In the genomic region with DNA sequence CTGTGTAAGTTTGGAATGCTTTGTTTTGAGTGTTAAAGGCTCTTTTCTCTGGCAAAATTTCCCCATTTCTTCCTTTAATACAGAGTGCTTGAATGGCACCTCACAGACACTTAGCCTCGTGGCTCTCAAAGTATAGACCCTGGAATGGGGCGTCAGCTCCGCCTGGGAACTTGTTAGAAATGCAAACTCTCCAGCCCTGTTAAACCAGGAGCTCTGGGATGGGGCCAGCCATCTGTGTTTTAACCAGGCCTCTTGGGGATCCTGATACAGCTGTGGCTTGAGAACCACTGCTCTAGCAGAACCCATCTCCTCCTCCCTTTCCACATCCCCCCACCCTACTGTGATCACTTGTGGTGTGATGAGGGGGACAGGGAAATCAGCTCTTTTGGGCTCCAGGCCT, we compare ENCODE assay signal across 21 cellular contexts. TPM values are rescaled to one million over a fixed set of nuclear protein-coding genes. Genes with fewer than 3 reads are reported as not detected.
A peak's percentile ranks its signal among the peaks of the same experiment; 100 is the strongest.
DNase-seq lines count a peak whose midpoint lies in the region; ATAC-seq and TF ChIP-seq lines count a peak whose summit lies in the region.
"Had no signal": no experiment of that assay in that cellular context is flagged by ENCODE, and none has a peak within 500 bp of the region (broad histone marks: within the 10 kb centered on the region; RNA-seq: fewer than 3 reads in every experiment).

No MANE protein-coding gene starts in this region.

- TF ChIP-seq CTCF in GM20000 (IDR thresholded peaks at IDR 0.05; ENCODE audit: extremely low read depth, missing control alignments): no peak
- TF ChIP-seq CTCF in heart left ventricle (IDR thresholded peaks at IDR 0.05): no peak
- no peak for TF ChIP-seq CTCF in nephron progenitor cell (IDR thresholded peaks at IDR 0.05)
- TF ChIP-seq CTCF in uterus (IDR thresholded peaks at IDR 0.05): no peak

- H3K27me3 ChIP-seq in heart left ventricle (no peaks in the 10 kb centered on the region), uterus (no peaks in the 10 kb centered on the region)

- H3K4me3 ChIP-seq in heart left ventricle: no peak overlapping the region
- H3K4me3 ChIP-seq in uterus: no peak overlapping the region

- H3K27me3 Mint-ChIP-seq in nephron progenitor cell (ENCODE audit: low read depth, poor library complexity): no peaks in the 10 kb centered on the region

- intact Hi-C loops in heart left ventricle (cut with DNase I) (loop anchor here in 1 of 10 donors (5.0 kb wide), 1 partner anchor 55 kb away; no protein-coding TSS in a partner anchor), uterus (cut with DNase I; ENCODE audit: low total_unique reads) (no loop called here)

- ATAC-seq in heart left ventricle: peak in 3 of 4 donors; percentile 40 to 49 (median 41)

- H3K9me3 Mint-ChIP-seq in nephron progenitor cell: no peaks in the 10 kb centered on the region

- TF ChIP-seq POLR2A in heart left ventricle (IDR thresholded peaks at IDR 0.05): no peak
- TF ChIP-seq POLR2A in uterus (IDR thresholded peaks at IDR 0.05): no peak

- no peaks in the 10 kb centered on the region for H3K4me1 Mint-ChIP-seq in nephron progenitor cell

- H3K4me3 Mint-ChIP-seq in nephron progenitor cell: no peak overlapping the region

- H3K4me1 ChIP-seq in heart left ventricle: peaks cover 2 to 52% (median 21%) of the 10 kb centered on the region in 12 donors
- peaks cover 0 to 10% of the 10 kb centered on the region in 2 donors for H3K4me1 ChIP-seq in uterus

- DNase-seq in DMS 273 (lab: John Stamatoyannopoulos, UW; ENCODE audit: unreplicated experiment) (peak; percentile 53), DMS 273 treated with DMSO at 0.1 percent for 48 hours (lab: John Stamatoyannopoulos, UW) (no peak), GM20000 (ENCODE audit: low spot score) (peak; percentile 1), heart left ventricle (peak in 1 of 5 donors; percentile 61), nephron progenitor cell (no peak), uterus (no peak)
- DNase-seq in stimulated activated CD4-positive, alpha-beta T cell treated with anti-CD3 and anti-CD28 coated beads, Interleukin-4, amount 100 ng/mL, for 1 hour: no peak
- DNase-seq in activated naive CD4-positive, alpha-beta T cell treated with Interleukin-2 at 50 U/mL for 16 hours: no peak
- DNase-seq: ACHN, EL, GF-D8, GOT3, HCEC 1CT, KG1, NCI-H1105, NCI-H146, NCI-H2029, NCI-H526, OCI-M1 had no signal

- H3K9me3 ChIP-seq in heart left ventricle: no peaks in the 10 kb centered on the region
- H3K9me3 ChIP-seq in uterus: no peaks in the 10 kb centered on the region

- H3K27ac ChIP-seq in heart left ventricle: peak overlapping the region in 1 of 12 donors; percentile 8
- H3K27ac ChIP-seq in uterus: no peak overlapping the region
- H3K27ac ChIP-seq: 22Rv1, C4-2B had no signal

- peaks cover 17% of the 10 kb centered on the region for H3K36me3 Mint-ChIP-seq in nephron progenitor cell (ENCODE audit: low read depth)

- no peaks in the 10 kb centered on the region for H3K36me3 ChIP-seq in heart left ventricle
- H3K36me3 ChIP-seq in uterus: no peaks in the 10 kb centered on the region

- H3K27ac Mint-ChIP-seq in nephron progenitor cell: peak overlapping the region; percentile 64

- WGBS in heart left ventricle, 4 donors: 39 to 62% (median 56%) methylated on average over 3 of the region's 3 CpGs

RNA-seq across cellular contexts. Expression of a gene that starts 15.9 kb away (rescaled TPM):
- total RNA-seq in heart left ventricle (100 to 1,000 TPM in 6 of 9 donors, 10 to 100 TPM in 3; 63.4 to 150 (median 103) TPM), uterus (100 to 1,000 TPM in 1 of 4 donors, 10 to 100 TPM in 3; 72.5 to 322 (median 92.2) TPM)
- polyA plus RNA-seq in heart left ventricle: 10 to 100 TPM; 23.5 to 50.1 TPM

Comparison
In these comparisons a context has a peak if more than half of its experiments do, and no peak if none do; other contexts are left out.
1. DNase-seq: peak in DMS 273 (single experiment) and GM20000 (single experiment); none in DMS 273 treated with DMSO at 0.1 percent for 48 hours (single experiment), nephron progenitor cell (single experiment), stimulated activated CD4-positive, alpha-beta T cell treated with anti-CD3 and anti-CD28 coated beads, Interleukin-4, amount 100 ng/mL, for 1 hour (single experiment), activated naive CD4-positive, alpha-beta T cell treated with Interleukin-2 at 50 U/mL for 16 hours (single experiment) and uterus (0 of 2).